ENCODE assay signal across 1 cellular context in genomic region chr10:5764422-5765297, GRCh38.
TF ChIP-seq lines count a peak whose summit lies in the region.

No MANE protein-coding gene starts in this region.

TF ChIP-seq in GM12878, 131 proteins besides CTCF, POLR2A, EP300 and RAD21:
- TF ChIP-seq BHLHE40 (IDR thresholded peaks at IDR 0.05; ENCODE audit: borderline replicate concordance in 1 of 2, low read depth in 2 of 2, low read length in 1 of 2) (no peak), FOS (IDR thresholded peaks at IDR 0.05; ENCODE audit: borderline replicate concordance, extremely low read depth, insufficient read length) (no peak), CHD4 (IDR thresholded peaks at IDR 0.05) (no peak), RCOR1 (conservative IDR thresholded peaks at IDR 0.05; ENCODE audit: low read depth, low read length) (no peak), STAT3 (IDR thresholded peaks at IDR 0.05; ENCODE audit: low read depth, low read length) (no peak), NR2F1 (conservative IDR thresholded peaks at IDR 0.05) (no peak), STAT1 (conservative IDR thresholded peaks at IDR 0.05) (no peak), HCFC1 (IDR thresholded peaks at IDR 0.05; ENCODE audit: low read length) (no peak), SIX5 (IDR thresholded peaks at IDR 0.05; ENCODE audit: low read depth, low read length, severe bottlenecking) (no peak), SREBF1 (IDR thresholded peaks at IDR 0.05; ENCODE audit: low read length) (no peak), ESRRA (IDR thresholded peaks at IDR 0.05; ENCODE audit: low read length) (no peak), ZZZ3 (IDR thresholded peaks at IDR 0.05; ENCODE audit: control insufficient read depth, insufficient read length, low read depth) (no peak), ELK1 (IDR thresholded peaks at IDR 0.05; ENCODE audit: low read depth, low read length) (no peak), ZNF622 (IDR thresholded peaks at IDR 0.05) (no peak)
- TF ChIP-seq, protein P1, sequence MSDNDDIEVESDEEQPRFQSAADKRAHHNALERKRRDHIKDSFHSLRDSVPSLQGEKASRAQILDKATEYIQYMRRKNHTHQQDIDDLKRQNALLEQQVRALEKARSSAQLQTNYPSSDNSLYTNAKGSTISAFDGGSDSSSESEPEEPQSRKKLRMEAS (IDR thresholded peaks at IDR 0.05; ENCODE audit: low read depth, low read length), result no peak
TF ChIP-seq in GM12878: peak in this region for 0.
